In genomic region chr11:84853841-84854497, GRCh38 we compare ENCODE assay signal across 23 cellular contexts.
"Had no signal": no experiment of that assay in that cellular context is flagged by ENCODE, and none has a peak within 500 bp of the region (broad histone marks: within the 10 kb centered on the region; RNA-seq: fewer than 3 reads in every experiment).

No MANE protein-coding gene starts in this region.

- ATAC-seq: activated naive CD8-positive, alpha-beta T cell treated with anti-CD3 and anti-CD28 coated beads, Interleukin-2, amount 50 U/mL, for 24 hours; effector memory CD8-positive, alpha-beta T cell; left lung; natural killer cell; upper lobe of right lung had no signal

- H3K9me3 ChIP-seq: left lung, neutrophil, ovary, prostate gland, right atrium auricular region, thyroid gland, upper lobe of right lung had no signal

- H3K4me3 ChIP-seq: left lung, lung, ovary, prostate gland, right atrium auricular region, thyroid gland, upper lobe of right lung had no signal

- DNase-seq: activated CD4-positive, alpha-beta memory T cell treated with anti-CD3 and anti-CD28 coated beads, Interleukin-2, amount 10 ng/mL, durations not matched to agents 7 days and 5 days; activated CD4-positive, alpha-beta T cell treated with anti-CD3 and anti-CD28 coated beads, Interleukin-2, amount 10 ng/mL, durations not matched to agents 24 days and 14 days; activated gamma-delta T cell; activated naive CD4-positive, alpha-beta T cell treated with anti-CD3 and anti-CD28 coated beads, Interleukin-2, amount 50 U/mL, for 16 hours; activated naive CD8-positive, alpha-beta T cell treated with anti-CD3 and anti-CD28 coated beads, Interleukin-2, amount 50 U/mL, for 24 hours; anterior cingulate cortex; caudate nucleus; effector memory CD8-positive, alpha-beta T cell; left lung; natural killer cell; ovary; stimulated activated CD4-positive, alpha-beta T cell treated with anti-CD3 and anti-CD28 coated beads, Interleukin-12 subunit alpha, Interleukin-12 subunit beta, amount 100 ng/mL, for 4 hours; substantia nigra; thyroid gland; upper lobe of right lung had no signal

- H3K4me1 ChIP-seq: left lung, prostate gland, thyroid gland, upper lobe of right lung had no signal

- H3K27ac Mint-ChIP-seq: activated CD4-positive, alpha-beta memory T cell treated with anti-CD3 and anti-CD28 coated beads, Interleukin-2, amount 10 ng/mL, durations not matched to agents 7 days and 5 days; activated CD4-positive, alpha-beta T cell treated with anti-CD3 and anti-CD28 coated beads, Interleukin-2, amount 10 ng/mL, durations not matched to agents 24 days and 14 days; activated naive CD8-positive, alpha-beta T cell treated with anti-CD3 and anti-CD28 coated beads, Interleukin-2, amount 50 U/mL, for 24 hours; brain; effector memory CD8-positive, alpha-beta T cell; mesothelial cell of epicardium; natural killer cell; stimulated activated naive CD8-positive, alpha-beta T cell treated with anti-CD3 and anti-CD28 coated beads, Interleukin-15, Interleukin-2, amounts not matched to agents 100 ng/mL and 50 ng/mL, for 24 hours had no signal

- H3K4me3 Mint-ChIP-seq: activated CD4-positive, alpha-beta memory T cell treated with anti-CD3 and anti-CD28 coated beads, Interleukin-2, amount 10 ng/mL, durations not matched to agents 7 days and 5 days; activated CD4-positive, alpha-beta T cell treated with anti-CD3 and anti-CD28 coated beads, Interleukin-2, amount 10 ng/mL, durations not matched to agents 24 days and 14 days; activated naive CD8-positive, alpha-beta T cell treated with anti-CD3 and anti-CD28 coated beads, Interleukin-2, amount 50 U/mL, for 24 hours; brain; effector memory CD8-positive, alpha-beta T cell; mesothelial cell of epicardium; natural killer cell; stimulated activated naive CD8-positive, alpha-beta T cell treated with anti-CD3 and anti-CD28 coated beads, Interleukin-15, Interleukin-2, amounts not matched to agents 100 ng/mL and 50 ng/mL, for 24 hours had no signal

- H3K27me3 ChIP-seq: left lung, neutrophil, ovary, right atrium auricular region, thyroid gland, upper lobe of right lung had no signal

- H3K36me3 Mint-ChIP-seq: brain, mesothelial cell of epicardium, natural killer cell had no signal

- FAIRE-seq: endothelial cell of umbilical vein had no signal

- H3K27me3 Mint-ChIP-seq: activated CD4-positive, alpha-beta memory T cell treated with anti-CD3 and anti-CD28 coated beads, Interleukin-2, amount 10 ng/mL, durations not matched to agents 7 days and 5 days; activated CD4-positive, alpha-beta T cell treated with anti-CD3 and anti-CD28 coated beads, Interleukin-2, amount 10 ng/mL, durations not matched to agents 24 days and 14 days; activated naive CD8-positive, alpha-beta T cell treated with anti-CD3 and anti-CD28 coated beads, Interleukin-2, amount 50 U/mL, for 24 hours; brain; effector memory CD8-positive, alpha-beta T cell; stimulated activated naive CD8-positive, alpha-beta T cell treated with anti-CD3 and anti-CD28 coated beads, Interleukin-15, Interleukin-2, amounts not matched to agents 100 ng/mL and 50 ng/mL, for 24 hours had no signal

- H3K4me1 Mint-ChIP-seq: activated CD4-positive, alpha-beta memory T cell treated with anti-CD3 and anti-CD28 coated beads, Interleukin-2, amount 10 ng/mL, durations not matched to agents 7 days and 5 days; activated CD4-positive, alpha-beta T cell treated with anti-CD3 and anti-CD28 coated beads, Interleukin-2, amount 10 ng/mL, durations not matched to agents 24 days and 14 days; activated naive CD8-positive, alpha-beta T cell treated with anti-CD3 and anti-CD28 coated beads, Interleukin-2, amount 50 U/mL, for 24 hours; natural killer cell had no signal

- H3K9me3 Mint-ChIP-seq: activated CD4-positive, alpha-beta T cell treated with anti-CD3 and anti-CD28 coated beads, Interleukin-2, amount 10 ng/mL, durations not matched to agents 24 days and 14 days; brain; mesothelial cell of epicardium had no signal

- H3K27ac ChIP-seq: left lung, neutrophil, ovary, prostate gland, right atrium auricular region, thyroid gland, upper lobe of right lung had no signal

- H3K36me3 ChIP-seq: left lung, neutrophil, ovary, prostate gland, right atrium auricular region, thyroid gland, upper lobe of right lung had no signal
